Comparison of ENCODE assay signal across 29 cellular contexts in the genomic region with DNA sequence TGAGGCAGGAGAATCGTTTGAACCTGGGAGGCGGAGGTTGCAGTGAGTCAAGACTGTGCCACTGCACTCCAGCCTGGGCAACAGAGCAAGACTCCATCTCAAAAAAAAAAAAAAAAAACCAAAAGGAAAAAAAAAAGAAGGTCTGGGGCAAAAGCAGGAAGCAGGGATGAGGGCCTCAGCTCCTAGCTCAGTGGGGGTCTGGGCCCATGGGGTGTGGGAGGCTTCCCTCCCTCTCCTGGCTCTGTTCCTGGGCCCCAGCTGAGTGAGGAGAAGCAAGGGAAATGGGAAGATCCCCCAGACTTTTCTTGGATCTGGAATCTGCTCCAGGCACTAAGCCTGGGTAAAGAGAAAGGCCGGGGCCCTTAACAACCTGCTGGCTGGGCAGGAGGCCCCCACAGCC. TPM values are rescaled to one million over a fixed set of nuclear protein-coding genes. Genes with fewer than 3 reads are reported as not detected.
"Had no signal": no experiment of that assay in that cellular context is flagged by ENCODE, and none has a peak within 500 bp of the region (broad histone marks: within the 10 kb centered on the region; RNA-seq: fewer than 3 reads in every experiment).

No MANE protein-coding gene starts in this region.

- ATAC-seq: foreskin keratinocyte; gastroesophageal sphincter; heart left ventricle; left lobe of liver; natural killer cell; pancreas; right lobe of liver; stimulated activated naive CD8-positive, alpha-beta T cell treated with anti-CD3 and anti-CD28 coated beads, Interleukin-15, amount 100 ng/mL, for 72 hours had no signal

- H3K27ac ChIP-seq: colonic mucosa, esophagus muscularis mucosa, foreskin keratinocyte, gastroesophageal sphincter, heart left ventricle, hepatocyte, neutrophil, pancreas, right lobe of liver, suprapubic skin, transverse colon had no signal

- H3K36me3 Mint-ChIP-seq: memory B cell, natural killer cell had no signal

- H3K4me3 Mint-ChIP-seq: dendritic cell treated with granulocyte-macrophage colony-stimulating factor and Interleukin-4, amounts not matched to agents 40 ng/mL and 50 ng/mL, for 4 days; memory B cell; natural killer cell; stimulated activated naive CD8-positive, alpha-beta T cell treated with anti-CD3 and anti-CD28 coated beads, Interleukin-15, amount 100 ng/mL, for 72 hours had no signal

- H3K9me3 Mint-ChIP-seq: dendritic cell treated with granulocyte-macrophage colony-stimulating factor and Interleukin-4, amounts not matched to agents 40 ng/mL and 50 ng/mL, for 4 days; memory B cell; natural killer cell; stimulated activated naive CD8-positive, alpha-beta T cell treated with anti-CD3 and anti-CD28 coated beads, Interleukin-15, amount 100 ng/mL, for 72 hours had no signal

- H3K4me3 ChIP-seq: colonic mucosa, esophagus muscularis mucosa, gastroesophageal sphincter, heart left ventricle, hepatocyte, lung, pancreas, right lobe of liver, suprapubic skin, transverse colon had no signal

- H3K9me3 ChIP-seq: colonic mucosa, esophagus muscularis mucosa, gastroesophageal sphincter, heart left ventricle, neutrophil, pancreas, right lobe of liver, suprapubic skin, transverse colon had no signal

- H3K4me1 Mint-ChIP-seq: memory B cell; stimulated activated naive CD8-positive, alpha-beta T cell treated with anti-CD3 and anti-CD28 coated beads, Interleukin-15, amount 100 ng/mL, for 72 hours had no signal

- H3K27ac Mint-ChIP-seq: dendritic cell treated with granulocyte-macrophage colony-stimulating factor and Interleukin-4, amounts not matched to agents 40 ng/mL and 50 ng/mL, for 4 days; memory B cell; natural killer cell; stimulated activated naive CD8-positive, alpha-beta T cell treated with anti-CD3 and anti-CD28 coated beads, Interleukin-15, amount 100 ng/mL, for 72 hours had no signal

- DNase-seq: colonic mucosa; effector memory CD4-positive, alpha-beta T cell; foreskin keratinocyte; heart left ventricle; natural killer cell; pancreas; right lobe of liver; small intestine; stimulated activated CD4-positive, alpha-beta T cell treated with anti-CD3 and anti-CD28 coated beads, Interleukin-15, amount 100 ng/mL, for 24 hours; stimulated activated CD4-positive, alpha-beta T cell treated with anti-CD3 and anti-CD28 coated beads, Interleukin-2, amount 100 ng/mL, for 48 hours; stimulated activated naive CD4-positive, alpha-beta T cell; stimulated activated naive CD8-positive, alpha-beta T cell treated with anti-CD3 and anti-CD28 coated beads, Interleukin-15, amount 100 ng/mL, for 72 hours; transverse colon had no signal

- H3K27me3 ChIP-seq: colonic mucosa, esophagus muscularis mucosa, gastroesophageal sphincter, heart left ventricle, hepatocyte, pancreas, right lobe of liver, suprapubic skin, transverse colon had no signal

RNA-seq across cellular contexts. Expression of gene CHRM1, which starts 8.9 kb away (rescaled TPM):
- total RNA-seq: endothelial cell of umbilical vein, epithelial cell of proximal tubule, fibroblast of lung, foreskin keratinocyte, hepatocyte, left lobe of liver, liver, mononuclear cell, natural killer cell, omental fat pad, posterior vena cava, right lobe of liver had no signal
